Comparison of ENCODE assay signal across 18 cellular contexts in genomic region chr16:2083876-2084687, GRCh38.
"Had no signal": no experiment of that assay in that cellular context is flagged by ENCODE, and none has a peak within 500 bp of the region (broad histone marks: within the 10 kb centered on the region; RNA-seq: fewer than 3 reads in every experiment).

No MANE protein-coding gene starts in this region.

- H3K4me1 ChIP-seq: colonic mucosa had no signal

- ATAC-seq: activated T-cell treated with anti-CD3 and anti-CD28 coated beads, Interleukin-2, amount 50 U/mL, for 4 hours; left lobe of liver; stimulated activated memory B cell treated with anti-CD40 and anti-IgM and Interleukin-4, amounts not matched to agents 10 μg/mL and 1 μg/mL and 100 μg/mL, for 72 hours had no signal

- DNase-seq: activated CD4-positive, alpha-beta T cell treated with anti-CD3 and anti-CD28 coated beads, Interleukin-2, amount 10 ng/mL, durations not matched to agents 24 days and 14 days; activated CD8-positive, alpha-beta memory T cell treated with anti-CD3 and anti-CD28 coated beads, Interleukin-2, amount 50 U/mL, for 4 hours; activated naive CD4-positive, alpha-beta T cell treated with anti-CD3 and anti-CD28 coated beads for 36 hours; activated T-cell treated with anti-CD3 and anti-CD28 coated beads, Interleukin-2, amount 50 U/mL, for 4 hours; central memory CD4-positive, alpha-beta T cell; colonic mucosa; erythroblast; head of caudate nucleus; kidney; midbrain; spleen; stimulated activated CD4-positive, alpha-beta T cell treated with anti-CD3 and anti-CD28 coated beads, Interleukin-4, amount 100 ng/mL, for 4 hours; T-helper 1 cell; T1000 had no signal

- H3K9me3 ChIP-seq: colonic mucosa, spleen had no signal

- H3K4me3 ChIP-seq: colonic mucosa, lung, spleen had no signal

- H3K27ac ChIP-seq: colonic mucosa had no signal

- H3K27me3 ChIP-seq: colonic mucosa, spleen had no signal

- FAIRE-seq: frontal cortex, kidney had no signal
